22 cellular contexts compared by ENCODE assay signal in the genomic region with DNA sequence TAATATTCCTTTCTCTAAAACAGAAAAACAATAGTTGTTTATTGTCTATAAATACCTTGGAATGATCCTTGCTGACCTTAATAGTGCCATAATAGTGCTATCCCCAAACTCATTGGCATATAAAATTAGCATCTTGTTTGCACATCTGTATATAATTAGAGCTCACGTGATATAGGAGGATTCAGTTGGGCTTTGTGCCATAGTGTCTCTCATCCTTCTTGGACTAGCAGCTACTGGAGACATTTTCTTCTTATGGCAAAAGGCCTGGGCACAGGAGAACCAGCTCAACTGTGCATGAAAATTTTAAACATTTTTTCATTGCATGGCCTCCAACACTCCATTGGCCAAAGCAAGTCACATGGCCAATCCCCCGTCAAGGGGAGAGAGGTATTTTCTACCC.
A peak's percentile ranks its signal among the peaks of the same experiment; 100 is the strongest.
DNase-seq lines count a peak whose midpoint lies in the region; ATAC-seq and TF ChIP-seq lines count a peak whose summit lies in the region.
"Had no signal": no experiment of that assay in that cellular context is flagged by ENCODE, and none has a peak within 500 bp of the region (broad histone marks: within the 10 kb centered on the region; RNA-seq: fewer than 3 reads in every experiment).

No MANE protein-coding gene starts in this region.

- H3K27me3 ChIP-seq in SK-N-SH (ENCODE audit: insufficient read depth) (no peaks in the 10 kb centered on the region), PC-3 (ENCODE audit: low read length) (no peaks in the 10 kb centered on the region), BE2C (no peaks in the 10 kb centered on the region)

- no peak for TF ChIP-seq EP300 in SK-N-SH (IDR thresholded peaks at IDR 0.05; ENCODE audit: borderline replicate concordance in 1 of 2, low read depth in 1 of 2, low read length in 1 of 2)

- H3K4me2 ChIP-seq in SK-N-SH, result no peak overlapping the region
- H3K4me2 ChIP-seq in PC-3 (ENCODE audit: low read length), result no peak overlapping the region

- H4K20me1 ChIP-seq in SK-N-SH (ENCODE audit: insufficient read depth) (no peaks in the 10 kb centered on the region), PC-3 (ENCODE audit: low read length) (no peaks in the 10 kb centered on the region)

- intact Hi-C loops in PC-3 (cut with micrococcal nuclease), result no loop called here

- WGBS in SK-N-SH (ENCODE audit: low lambda C conversion rate), result 57% methylated on average over 2 of the region's 2 CpGs

- H3K9me3 ChIP-seq in SK-N-SH, result no peaks in the 10 kb centered on the region
- no peaks in the 10 kb centered on the region for H3K9me3 ChIP-seq in PC-3 (ENCODE audit: low read length)
- no peaks in the 10 kb centered on the region for H3K9me3 ChIP-seq in BE2C

- ATAC-seq in SK-N-SH treated with all-trans-retinoic acid at 6 μM for 48 hours, result no peak
- no peak for ATAC-seq in PC-3
- ATAC-seq: HepG2, T-cell had no signal

- H3K79me2 ChIP-seq in SK-N-SH (ENCODE audit: insufficient read depth), result no peaks in the 10 kb centered on the region
- H3K79me2 ChIP-seq in PC-3 (ENCODE audit: low read length), result no peaks in the 10 kb centered on the region

- TF ChIP-seq RAD21 in SK-N-SH (IDR thresholded peaks at IDR 0.05; ENCODE audit: low read length), result no peak

- no peak overlapping the region for H3K9ac ChIP-seq in SK-N-SH
- H3K9ac ChIP-seq in PC-3 (ENCODE audit: low read length), result no peak overlapping the region

- H3K4me3 ChIP-seq in SK-N-SH (ENCODE audit: low read depth in 2 of 2, low read length in 1 of 2), result no peak overlapping the region
- no peak overlapping the region for H3K4me3 ChIP-seq in PC-3 (ENCODE audit: low read length)
- H3K4me3 ChIP-seq in BE2C (ENCODE audit: low read depth, low read length), result no peak overlapping the region

- H3K9me2 ChIP-seq in SK-N-SH, result no peaks in the 10 kb centered on the region
- H3K9me2 ChIP-seq in PC-3 (replicated peaks; ENCODE audit: low read length), result no peaks in the 10 kb centered on the region

- no TSS peak for BruUV-seq in PC-3 (replicated peaks; lab: Mats Ljungman, UMichigan)

- no peak overlapping the region for H2AFZ ChIP-seq in SK-N-SH (ENCODE audit: low read depth)
- H2AFZ ChIP-seq in PC-3 (ENCODE audit: low read length), result no peak overlapping the region

- H3K4me1 ChIP-seq in SK-N-SH (ENCODE audit: control insufficient read depth in 1 of 2, insufficient read depth in 2 of 2, low read depth in 1 of 2, low read length in 1 of 2) (peaks cover 2 to 14% of the 10 kb centered on the region in 2 experiments; a peak in 3 of 4 replicates), PC-3 (ENCODE audit: insufficient read depth, low read length) (peaks cover 23% of the 10 kb centered on the region), BE2C (no peaks in the 10 kb centered on the region; the same call in 1 of the 2 replicates)

- H3K36me3 ChIP-seq in SK-N-SH (replicated peaks in 1 of 2; ENCODE audit: control insufficient read depth in 1 of 2, insufficient read depth in 2 of 2, low read length in 1 of 2) (no peaks in the 10 kb centered on the region), PC-3 (ENCODE audit: low read depth, low read length) (no peaks in the 10 kb centered on the region), BE2C (no peaks in the 10 kb centered on the region)

- DNase-seq in SK-N-SH, result no peak
- no peak for DNase-seq in PC-3
- DNase-seq in fibroblast of gingiva (ENCODE audit: low read depth), result peak; percentile 53
- DNase-seq in activated CD4-positive, alpha-beta T cell treated with anti-CD3 and anti-CD28 coated beads for 1 hour, result no peak
- DNase-seq in BE2C, result no peak
- no peak for DNase-seq in NCI-H1105 treated with DMSO at 0.1 percent for 48 hours (lab: John Stamatoyannopoulos, UW)
- no peak for DNase-seq in COR-L47 (lab: John Stamatoyannopoulos, UW)
- DNase-seq: 8988T, DMS79 treated with DMSO at 0.1 percent for 48 hours, KBM-7, NCI-H1092 treated with DMSO at 0.1 percent for 48 hours, NCI-H146, NCI-H2029, NCI-H226, NCI-H524, NCI-H82, RPMI8226, SHP77 treated with DMSO at 0.1 percent for 48 hours, T-cell had no signal

- H3K27ac ChIP-seq in SK-N-SH (ENCODE audit: low read depth in 2 of 2, low read length in 1 of 2) (peak overlapping the region; percentile 69 to 77; a peak in 3 of 4 replicates), PC-3 (ENCODE audit: low read length) (peak overlapping the region; percentile 76; the same call in 1 of the 2 replicates)
- H3K27ac ChIP-seq: HL-60 had no signal

- CTCF ChIA-PET in SK-N-SH (lab: Yijun Ruan, JAX), result no interaction called here
- CTCF ChIA-PET in PC-3 (lab: Charles Lee), result no interaction called here

- H3F3A ChIP-seq in SK-N-SH (replicated peaks; ENCODE audit: insufficient read depth) (peaks cover 28% of the 10 kb centered on the region), PC-3 (ENCODE audit: low read length, unreplicated experiment) (peaks cover 4% of the 10 kb centered on the region)

- TF ChIP-seq CTCF in SK-N-SH (IDR thresholded peaks at IDR 0.05) (no peak), PC-3 (conservative IDR thresholded peaks at IDR 0.05; ENCODE audit: low read depth, low read length) (no peak), BE2C (IDR thresholded peaks at IDR 0.05; ENCODE audit: low read depth, low read length) (no peak)

- POLR2A ChIA-PET in SK-N-SH (lab: Yijun Ruan, JAX), result no interaction called here
- POLR2A ChIA-PET in PC-3 (lab: Charles Lee; ENCODE audit: unreplicated experiment), result no interaction called here

TF ChIP-seq in SK-N-SH, 30 proteins besides CTCF, POLR2A, EP300 and RAD21:
- TF ChIP-seq, protein P1, sequence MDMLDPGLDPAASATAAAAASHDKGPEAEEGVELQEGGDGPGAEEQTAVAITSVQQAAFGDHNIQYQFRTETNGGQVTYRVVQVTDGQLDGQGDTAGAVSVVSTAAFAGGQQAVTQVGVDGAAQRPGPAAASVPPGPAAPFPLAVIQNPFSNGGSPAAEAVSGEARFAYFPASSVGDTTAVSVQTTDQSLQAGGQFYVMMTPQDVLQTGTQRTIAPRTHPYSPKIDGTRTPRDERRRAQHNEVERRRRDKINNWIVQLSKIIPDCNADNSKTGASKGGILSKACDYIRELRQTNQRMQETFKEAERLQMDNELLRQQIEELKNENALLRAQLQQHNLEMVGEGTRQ (IDR thresholded peaks at IDR 0.05; ENCODE audit: borderline replicate concordance, low read depth, low read length), result no peak
- TF ChIP-seq TCF12 (IDR thresholded peaks at IDR 0.05) (no peak), NRF1 (IDR thresholded peaks at IDR 0.05; ENCODE audit: low read depth, low read length) (no peak), TEAD4 (IDR thresholded peaks at IDR 0.05; ENCODE audit: borderline replicate concordance, insufficient read depth) (no peak), NFIC (IDR thresholded peaks at IDR 0.05; ENCODE audit: borderline replicate concordance) (no peak), YY1 (IDR thresholded peaks at IDR 0.05; ENCODE audit: low read depth) (no peak), RFX5 (IDR thresholded peaks at IDR 0.05; ENCODE audit: low read length) (no peak)
- TF ChIP-seq, protein P2, sequence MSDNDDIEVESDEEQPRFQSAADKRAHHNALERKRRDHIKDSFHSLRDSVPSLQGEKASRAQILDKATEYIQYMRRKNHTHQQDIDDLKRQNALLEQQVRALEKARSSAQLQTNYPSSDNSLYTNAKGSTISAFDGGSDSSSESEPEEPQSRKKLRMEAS (IDR thresholded peaks at IDR 0.05; ENCODE audit: low read depth), result no peak
- TF ChIP-seq, protein P3, sequence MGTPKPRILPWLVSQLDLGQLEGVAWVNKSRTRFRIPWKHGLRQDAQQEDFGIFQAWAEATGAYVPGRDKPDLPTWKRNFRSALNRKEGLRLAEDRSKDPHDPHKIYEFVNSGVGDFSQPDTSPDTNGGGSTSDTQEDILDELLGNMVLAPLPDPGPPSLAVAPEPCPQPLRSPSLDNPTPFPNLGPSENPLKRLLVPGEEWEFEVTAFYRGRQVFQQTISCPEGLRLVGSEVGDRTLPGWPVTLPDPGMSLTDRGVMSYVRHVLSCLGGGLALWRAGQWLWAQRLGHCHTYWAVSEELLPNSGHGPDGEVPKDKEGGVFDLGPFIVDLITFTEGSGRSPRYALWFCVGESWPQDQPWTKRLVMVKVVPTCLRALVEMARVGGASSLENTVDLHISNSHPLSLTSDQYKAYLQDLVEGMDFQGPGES (IDR thresholded peaks at IDR 0.05; ENCODE audit: low read depth, low read length), result no peak

TF ChIP-seq in SK-N-SH treated with all-trans-retinoic acid at 6 μM for 48 hours, 23 proteins besides CTCF, POLR2A, EP300 and RAD21:
- no peak for TF ChIP-seq BACH2 (CRISPR knock-in tag; IDR thresholded peaks at IDR 0.05; ENCODE audit: borderline replicate concordance)
- TF ChIP-seq RARB (CRISPR knock-in tag; IDR thresholded peaks at IDR 0.05), result no peak
- TF ChIP-seq, protein P4, sequence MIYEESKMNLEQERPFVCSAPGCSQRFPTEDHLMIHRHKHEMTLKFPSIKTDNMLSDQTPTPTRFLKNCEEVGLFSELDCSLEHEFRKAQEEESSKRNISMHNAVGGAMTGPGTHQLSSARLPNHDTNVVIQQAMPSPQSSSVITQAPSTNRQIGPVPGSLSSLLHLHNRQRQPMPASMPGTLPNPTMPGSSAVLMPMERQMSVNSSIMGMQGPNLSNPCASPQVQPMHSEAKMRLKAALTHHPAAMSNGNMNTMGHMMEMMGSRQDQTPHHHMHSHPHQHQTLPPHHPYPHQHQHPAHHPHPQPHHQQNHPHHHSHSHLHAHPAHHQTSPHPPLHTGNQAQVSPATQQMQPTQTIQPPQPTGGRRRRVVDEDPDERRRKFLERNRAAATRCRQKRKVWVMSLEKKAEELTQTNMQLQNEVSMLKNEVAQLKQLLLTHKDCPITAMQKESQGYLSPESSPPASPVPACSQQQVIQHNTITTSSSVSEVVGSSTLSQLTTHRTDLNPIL (CRISPR knock-in tag; IDR thresholded peaks at IDR 0.05; ENCODE audit: low read depth), result no peak
- TF ChIP-seq ZNF8 (CRISPR knock-in tag; IDR thresholded peaks at IDR 0.05), result no peak
- no peak for TF ChIP-seq ARNTL (CRISPR knock-in tag; IDR thresholded peaks at IDR 0.05; ENCODE audit: borderline replicate concordance, low read depth)
- no peak for TF ChIP-seq ZFP30 (CRISPR knock-in tag; IDR thresholded peaks at IDR 0.05)
- TF ChIP-seq, protein P5, sequence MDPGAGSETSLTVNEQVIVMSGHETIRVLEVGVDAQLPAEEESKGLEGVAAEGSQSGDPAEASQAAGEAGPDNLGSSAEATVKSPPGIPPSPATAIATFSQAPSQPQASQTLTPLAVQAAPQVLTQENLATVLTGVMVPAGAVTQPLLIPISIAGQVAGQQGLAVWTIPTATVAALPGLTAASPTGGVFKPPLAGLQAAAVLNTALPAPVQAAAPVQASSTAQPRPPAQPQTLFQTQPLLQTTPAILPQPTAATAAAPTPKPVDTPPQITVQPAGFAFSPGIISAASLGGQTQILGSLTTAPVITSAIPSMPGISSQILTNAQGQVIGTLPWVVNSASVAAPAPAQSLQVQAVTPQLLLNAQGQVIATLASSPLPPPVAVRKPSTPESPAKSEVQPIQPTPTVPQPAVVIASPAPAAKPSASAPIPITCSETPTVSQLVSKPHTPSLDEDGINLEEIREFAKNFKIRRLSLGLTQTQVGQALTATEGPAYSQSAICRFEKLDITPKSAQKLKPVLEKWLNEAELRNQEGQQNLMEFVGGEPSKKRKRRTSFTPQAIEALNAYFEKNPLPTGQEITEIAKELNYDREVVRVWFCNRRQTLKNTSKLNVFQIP (CRISPR knock-in tag; IDR thresholded peaks at IDR 0.05; ENCODE audit: borderline replicate concordance, low read depth), result no peak
- TF ChIP-seq TOX (CRISPR knock-in tag; IDR thresholded peaks at IDR 0.05; ENCODE audit: borderline replicate concordance), result no peak
